Comparison of ENCODE assay signal across 10 cellular contexts in genomic region chr6:41455818-41456217, GRCh38.
DNase-seq lines count a peak whose midpoint lies in the region; TF ChIP-seq lines count a peak whose summit lies in the region.
"Had no signal": no experiment of that assay in that cellular context is flagged by ENCODE, and none has a peak within 500 bp of the region (broad histone marks: within the 10 kb centered on the region; RNA-seq: fewer than 3 reads in every experiment).

No MANE protein-coding gene starts in this region.

- H3K27me3 ChIP-seq in Loucy (ENCODE audit: insufficient read depth, low read length, poor library complexity, severe bottlenecking), result no peaks in the 10 kb centered on the region
- peaks cover 35% of the 10 kb centered on the region for H3K27me3 ChIP-seq in osteoblast (ENCODE audit: insufficient read depth, low read length)
- H3K27me3 ChIP-seq in H7 (ENCODE audit: control insufficient read depth, insufficient read depth, low read length), result peaks cover 2% of the 10 kb centered on the region

- TF ChIP-seq CTCF in Loucy (conservative IDR thresholded peaks at IDR 0.05; ENCODE audit: low read length) (no peak), osteoblast (IDR thresholded peaks at IDR 0.05; ENCODE audit: extremely low read depth, low read depth, low read length) (no peak)

- H3F3A ChIP-seq in Loucy (ENCODE audit: low read depth), result no peaks in the 10 kb centered on the region

- no peaks in the 10 kb centered on the region for H3K9me2 ChIP-seq in Loucy (replicated peaks; ENCODE audit: low read depth, low read length)

- no peak overlapping the region for H3K27ac ChIP-seq in osteoblast (ENCODE audit: low read depth, low read length)

- DNase-seq in EH (ENCODE audit: low read depth) (peak; percentile 31), foreskin melanocyte (peak; percentile 75), osteoblast (ENCODE audit: insufficient read length, low spot score, missing footprints) (peak; percentile 26), T-helper 2 cell (no peak), AG08395 (ENCODE audit: low spot score) (no peak), H7 (no peak)
- no peak for DNase-seq in stimulated activated CD4-positive, alpha-beta T cell treated with anti-CD3 and anti-CD28 coated beads, Interleukin-2, amount 100 ng/mL, for 24 hours
- DNase-seq: CD4-positive, alpha-beta T cell; GF-D8 had no signal

- peak overlapping the region; percentile 37 for H3K9ac ChIP-seq in Loucy (ENCODE audit: low read depth, low read length, poor library complexity, severe bottlenecking)

- H3K79me2 ChIP-seq in Loucy (ENCODE audit: insufficient read depth, low read length), result no peaks in the 10 kb centered on the region
- no peaks in the 10 kb centered on the region for H3K79me2 ChIP-seq in osteoblast (ENCODE audit: insufficient read depth, low read length)

- H3K4me2 ChIP-seq in Loucy (ENCODE audit: low read depth, low read length, poor library complexity, severe bottlenecking) (no peak overlapping the region), osteoblast (ENCODE audit: insufficient read depth, low read length) (no peak overlapping the region)

- peaks cover 9% of the 10 kb centered on the region for H3K4me1 ChIP-seq in Loucy (ENCODE audit: insufficient read depth, low read length, poor library complexity, severe bottlenecking)
- peaks cover 4% of the 10 kb centered on the region for H3K4me1 ChIP-seq in osteoblast (ENCODE audit: insufficient read depth, low read length)

- H3K9me3 ChIP-seq in Loucy (ENCODE audit: insufficient read depth, low read depth, low read length) (no peaks in the 10 kb centered on the region), osteoblast (ENCODE audit: low read depth, low read length) (no peaks in the 10 kb centered on the region)

- no peak overlapping the region for H3K4me3 ChIP-seq in Loucy (ENCODE audit: low read length, poor library complexity, severe bottlenecking)
- no peak overlapping the region for H3K4me3 ChIP-seq in osteoblast (ENCODE audit: insufficient read depth, low read length)
- no peak overlapping the region for H3K4me3 ChIP-seq in H7 (ENCODE audit: insufficient read depth, low read depth, low read length)

- H4K20me1 ChIP-seq in Loucy (ENCODE audit: insufficient read depth, low read length, poor library complexity, severe bottlenecking) (no peaks in the 10 kb centered on the region), osteoblast (ENCODE audit: insufficient read depth, low read length) (no peaks in the 10 kb centered on the region)

- no peaks in the 10 kb centered on the region for H3K36me3 ChIP-seq in Loucy (ENCODE audit: insufficient read depth, low read length)
- H3K36me3 ChIP-seq in osteoblast (ENCODE audit: insufficient read depth, low read length), result no peaks in the 10 kb centered on the region
- no peaks in the 10 kb centered on the region for H3K36me3 ChIP-seq in H7 (replicated peaks; ENCODE audit: control insufficient read depth, insufficient read depth, low read length)

- H2AFZ ChIP-seq in Loucy (ENCODE audit: low read length), result no peak overlapping the region
- H2AFZ ChIP-seq in osteoblast (ENCODE audit: low read length), result no peak overlapping the region

Comparison
In these comparisons a context has a peak if more than half of its experiments do, and no peak if none do; other contexts are left out.
1. DNase-seq: peak in EH (single experiment), foreskin melanocyte (single experiment) and osteoblast (single experiment); none in T-helper 2 cell (0 of 5), AG08395 (single experiment), stimulated activated CD4-positive, alpha-beta T cell treated with anti-CD3 and anti-CD28 coated beads, Interleukin-2, amount 100 ng/mL, for 24 hours (0 of 2) and H7 (single experiment).